In genomic region chr7:45000096-45001032, GRCh38 we compare ENCODE assay signal across 8 cellular contexts. TPM values are rescaled to one million over a fixed set of nuclear protein-coding genes. Genes with fewer than 3 reads are reported as not detected.
A peak's percentile ranks its signal among the peaks of the same experiment; 100 is the strongest.
DNase-seq lines count a peak whose midpoint lies in the region; ATAC-seq and TF ChIP-seq lines count a peak whose summit lies in the region.

CCM2 (plus strand) TSS chr7:45000201; CDS start chr7:45000334, 133 bp downstream.

- TF ChIP-seq CTCF in A673 (conservative IDR thresholded peaks at IDR 0.05; ENCODE audit: low read depth, low read length), result no peak
- TF ChIP-seq CTCF in GM12865 (IDR thresholded peaks at IDR 0.05; ENCODE audit: insufficient read depth, low read depth, low read length, missing control alignments), result no peak
- no peak for TF ChIP-seq CTCF in neutrophil (IDR thresholded peaks at IDR 0.05)

- H3K36me3 ChIP-seq in A673 (ENCODE audit: insufficient read depth, low read length, poor library complexity, severe bottlenecking), result no peaks in the 10 kb centered on the region
- peaks cover 4% of the 10 kb centered on the region for H3K36me3 ChIP-seq in neutrophil

- DNase-seq in A673 (ENCODE audit: low spot score), result no peak
- DNase-seq in GM12865 (ENCODE audit: low read depth), result peak; percentile 59
- peak; percentile 50 to 63 for DNase-seq in activated T-cell treated with anti-CD3 and anti-CD28 coated beads, Interleukin-2, amount 50 U/mL, for 48 hours
- DNase-seq in glomerular endothelial cell (ENCODE audit: extremely low read depth, low read depth, low spot score), result no peak
- no peak for DNase-seq in NCI-H345 treated with DMSO at 0.1 percent for 48 hours (lab: John Stamatoyannopoulos, UW; ENCODE audit: unreplicated experiment)

- CTCF ChIA-PET in A673 (lab: Charles Lee), result interaction anchor here (0.6 to 0.9 kb wide), 6 partner anchors 19 to 394 kb away, joined by 3 to 6 read pairs (median 5); no protein-coding TSS in a partner anchor

- H3K4me3 ChIP-seq in A673 (ENCODE audit: low read depth, low read length, poor library complexity, severe bottlenecking), result peak within 1 kb of the TSS; percentile 60
- H3K4me3 ChIP-seq in GM12865 (ENCODE audit: low read depth, low read length), result peak within 1 kb of the TSS; percentile 97
- H3K4me3 ChIP-seq in neutrophil (ENCODE audit: low read depth in 1 of 2, low read length in 1 of 2), result peak within 1 kb of the TSS; percentile 79 to 80

- H3K27ac ChIP-seq in A673 (ENCODE audit: low read depth, low read length, poor library complexity, severe bottlenecking), result peak within 1 kb of the TSS; percentile 76
- peak within 1 kb of the TSS; percentile 87 for H3K27ac ChIP-seq in neutrophil

- H3K27me3 ChIP-seq in A673 (replicated peaks; ENCODE audit: insufficient read depth, low read depth, low read length, poor library complexity) (no peaks in the 10 kb centered on the region), neutrophil (no peaks in the 10 kb centered on the region)

- no TSS peak for BruUV-seq in A673 (replicated peaks; lab: Mats Ljungman, UMichigan)

- TF ChIP-seq RAD21 in Ishikawa (IDR thresholded peaks at IDR 0.05; ENCODE audit: low read depth), result no peak

- no peak for TF ChIP-seq EP300 in Ishikawa (IDR thresholded peaks at IDR 0.05; ENCODE audit: borderline replicate concordance)

- H3K4me1 ChIP-seq in A673 (ENCODE audit: insufficient read depth, low read length, poor library complexity, severe bottlenecking) (peaks cover 6% of the 10 kb centered on the region), neutrophil (ENCODE audit: control insufficient read depth in 1 of 2, insufficient read depth in 1 of 2, low read depth in 1 of 2, low read length in 1 of 2) (peaks cover 27 to 33% of the 10 kb centered on the region in 2 experiments)

- no peak for ATAC-seq in HG03342 (IDR thresholded peaks at IDR 0.05; ENCODE audit: unreplicated experiment)

- POLR2A ChIA-PET in A673 (lab: Charles Lee; ENCODE audit: low non-redundant PET), result interaction anchor here (0.5 to 0.6 kb wide), 2 partner anchors 27 to 83 kb away, joined by 6 read pairs; no protein-coding TSS in a partner anchor

- intact Hi-C loops in A673 (cut with micrococcal nuclease; ENCODE audit: unreplicated experiment), result no loop called here

- H3K9me3 ChIP-seq in A673 (ENCODE audit: low read depth, low read length, poor library complexity, severe bottlenecking), result no peaks in the 10 kb centered on the region
- H3K9me3 ChIP-seq in neutrophil, result no peaks in the 10 kb centered on the region

TF ChIP-seq in Ishikawa, 13 proteins besides CTCF, POLR2A, EP300 and RAD21:
- TF ChIP-seq USF1 (IDR thresholded peaks at IDR 0.05) (0 out of 2 replicates have a peak, but pooled peaks have one; percentile 9), ZBTB7A (IDR thresholded peaks at IDR 0.05; ENCODE audit: low read depth) (0 out of 2 replicates have a peak, but pooled peaks have one; percentile 45), MAX (IDR thresholded peaks at IDR 0.05) (no peak), TAF1 (IDR thresholded peaks at IDR 0.05; ENCODE audit: low read depth) (peak; percentile 27; the same call in 1 of the 2 replicates), EGR1 (IDR thresholded peaks at IDR 0.05) (peak; percentile 74)

RNA-seq across cellular contexts. Expression of gene CCM2, which starts in this region (rescaled TPM):
- 35.2 and 36.0 TPM in 2 replicates for total RNA-seq in A673 (2021)
- 64.4 and 64.6 TPM in 2 replicates for total RNA-seq in glomerular endothelial cell

Comparison
In these comparisons a context has a peak if more than half of its experiments do, and no peak if none do; other contexts are left out.
1. DNase-seq: peak in GM12865 (single experiment) and activated T-cell treated with anti-CD3 and anti-CD28 coated beads, Interleukin-2, amount 50 U/mL, for 48 hours (2 of 2); none in A673 (single experiment), glomerular endothelial cell (single experiment) and NCI-H345 treated with DMSO at 0.1 percent for 48 hours (single experiment).
2. Peak in every context shown above with its lines, with median percentiles within 50 percentile points of each other: H3K4me3 ChIP-seq.